1 cellular context compared by ENCODE assay signal in genomic region chr7:100033526-100033925, GRCh38.
A peak's percentile ranks its signal among the peaks of the same experiment; 100 is the strongest.
TF ChIP-seq lines count a peak whose summit lies in the region.

No MANE protein-coding gene starts in this region.

TF ChIP-seq in HepG2, 621 proteins besides CTCF, POLR2A, EP300 and RAD21:
- TF ChIP-seq RBFOX2 (IDR thresholded peaks at IDR 0.05; ENCODE audit: low read depth, low read length): 0 out of 2 replicates have a peak, but pooled peaks have one; percentile 20
- TF ChIP-seq RBM22 (optimal IDR thresholded peaks at IDR 0.05; ENCODE audit: low read length): peak; percentile 64
- TF ChIP-seq ZNF512B (CRISPR knock-in tag; IDR thresholded peaks at IDR 0.05; ENCODE audit: borderline replicate concordance): no peak
